Comparison of ENCODE assay signal across 18 cellular contexts in the genomic region with DNA sequence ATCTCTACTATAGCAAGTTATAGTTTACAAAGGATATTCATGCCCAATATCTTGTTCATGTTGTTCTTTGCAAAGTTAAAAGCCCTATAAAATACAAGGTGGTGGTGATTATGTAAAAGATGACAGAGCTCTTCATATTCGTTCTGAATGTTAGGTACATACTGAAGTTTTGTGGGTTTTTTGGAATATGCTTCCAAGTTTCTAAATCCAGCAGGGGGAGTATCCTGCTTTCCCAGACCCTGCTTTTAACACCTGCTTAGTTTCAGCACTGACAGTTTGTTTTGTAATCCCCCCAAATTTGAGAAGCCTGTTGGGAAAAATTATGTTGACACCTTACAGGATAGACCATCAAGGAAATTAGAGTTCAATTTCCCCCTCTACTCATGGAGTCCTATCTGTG.
"Had no signal": no experiment of that assay in that cellular context is flagged by ENCODE, and none has a peak within 500 bp of the region (broad histone marks: within the 10 kb centered on the region; RNA-seq: fewer than 3 reads in every experiment).

No MANE protein-coding gene starts in this region.

- H3K27ac ChIP-seq: colonic mucosa, esophagus squamous epithelium, pancreas, spleen, thoracic aorta, upper lobe of right lung had no signal

- H3K4me3 Mint-ChIP-seq: activated naive CD8-positive, alpha-beta T cell treated with anti-CD3 and anti-CD28 coated beads, Interleukin-2, amount 10 ng/mL, durations not matched to agents 7 days and 5 days; brain; naive thymus-derived CD4-positive, alpha-beta T cell; stimulated activated naive B cell treated with anti-CD40 and anti-IgM and Interleukin-4, amounts not matched to agents 10 μg/mL and 1 μg/mL and 100 μg/mL, for 72 hours had no signal

- DNase-seq: activated CD4-positive, alpha-beta T cell treated with anti-CD3 and anti-CD28 coated beads, Interleukin-2, amount 50 U/mL, for 48 hours; activated naive CD8-positive, alpha-beta T cell treated with anti-CD3 and anti-CD28 coated beads, Interleukin-2, amount 10 ng/mL, durations not matched to agents 7 days and 5 days; activated T-cell treated with anti-CD3 and anti-CD28 coated beads for 4 hours; amygdala; central memory CD4-positive, alpha-beta T cell; colonic mucosa; esophagus squamous epithelium; left cardiac atrium; mesendoderm; naive thymus-derived CD4-positive, alpha-beta T cell; pancreas; spleen; stimulated activated naive B cell treated with anti-CD40 and anti-IgM and Interleukin-4, amounts not matched to agents 10 μg/mL and 1 μg/mL and 100 μg/mL, for 72 hours; SW 1271; T-helper 2 cell; upper lobe of right lung had no signal

- H3K4me1 ChIP-seq: colonic mucosa, esophagus squamous epithelium, pancreas, spleen, upper lobe of right lung had no signal

- H3K36me3 Mint-ChIP-seq: activated naive CD8-positive, alpha-beta T cell treated with anti-CD3 and anti-CD28 coated beads, Interleukin-2, amount 10 ng/mL, durations not matched to agents 7 days and 5 days; brain; naive thymus-derived CD4-positive, alpha-beta T cell; stimulated activated naive B cell treated with anti-CD40 and anti-IgM and Interleukin-4, amounts not matched to agents 10 μg/mL and 1 μg/mL and 100 μg/mL, for 72 hours had no signal

- H3K36me3 ChIP-seq: colonic mucosa, esophagus squamous epithelium, pancreas, spleen, thoracic aorta, upper lobe of right lung had no signal

- H3K9me3 ChIP-seq: colonic mucosa, esophagus squamous epithelium, pancreas, thoracic aorta, upper lobe of right lung had no signal

- H3K27ac Mint-ChIP-seq: activated naive CD8-positive, alpha-beta T cell treated with anti-CD3 and anti-CD28 coated beads, Interleukin-2, amount 10 ng/mL, durations not matched to agents 7 days and 5 days; brain; naive thymus-derived CD4-positive, alpha-beta T cell; stimulated activated naive B cell treated with anti-CD40 and anti-IgM and Interleukin-4, amounts not matched to agents 10 μg/mL and 1 μg/mL and 100 μg/mL, for 72 hours had no signal

- H3K27me3 Mint-ChIP-seq: activated naive CD8-positive, alpha-beta T cell treated with anti-CD3 and anti-CD28 coated beads, Interleukin-2, amount 10 ng/mL, durations not matched to agents 7 days and 5 days; brain; naive thymus-derived CD4-positive, alpha-beta T cell; stimulated activated naive B cell treated with anti-CD40 and anti-IgM and Interleukin-4, amounts not matched to agents 10 μg/mL and 1 μg/mL and 100 μg/mL, for 72 hours had no signal

- H3K4me1 Mint-ChIP-seq: activated naive CD8-positive, alpha-beta T cell treated with anti-CD3 and anti-CD28 coated beads, Interleukin-2, amount 10 ng/mL, durations not matched to agents 7 days and 5 days; naive thymus-derived CD4-positive, alpha-beta T cell; stimulated activated naive B cell treated with anti-CD40 and anti-IgM and Interleukin-4, amounts not matched to agents 10 μg/mL and 1 μg/mL and 100 μg/mL, for 72 hours had no signal

- H3K27me3 ChIP-seq: colonic mucosa, esophagus squamous epithelium, pancreas, spleen, upper lobe of right lung had no signal

- H3K4me3 ChIP-seq: colonic mucosa, esophagus squamous epithelium, pancreas, spleen, thoracic aorta, upper lobe of right lung had no signal
